ENCODE assay signal across 34 cellular contexts in the genomic region with DNA sequence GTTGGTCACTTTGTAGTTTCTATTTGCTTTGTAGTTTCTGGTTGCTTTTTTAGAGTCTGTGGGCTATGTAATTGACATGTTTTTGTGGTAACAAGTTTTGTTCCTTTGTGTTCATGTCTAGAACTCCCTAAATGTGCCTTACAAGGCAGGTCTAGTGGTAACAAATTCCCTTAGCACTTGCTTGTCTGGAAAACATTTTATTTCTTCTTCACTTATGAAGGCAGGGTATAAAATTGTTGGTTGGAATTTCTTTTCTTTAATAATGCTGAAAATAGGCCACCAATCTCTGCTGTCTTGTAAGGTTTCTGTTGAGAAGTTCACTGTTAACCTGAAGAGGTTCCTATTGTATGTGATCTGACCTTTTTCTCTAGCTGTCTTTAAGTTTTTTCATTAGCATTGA.
"Had no signal": no experiment of that assay in that cellular context is flagged by ENCODE, and none has a peak within 500 bp of the region (broad histone marks: within the 10 kb centered on the region; RNA-seq: fewer than 3 reads in every experiment).

No MANE protein-coding gene starts in this region.

- H3K36me3 ChIP-seq: MG63 had no signal

- DNase-seq: Karpas-422, Kasumi-1, MG63, MM.1S, MV-4-11, NCI-H1048, NCI-H1092, NCI-H1092 treated with DMSO at 0.1 percent for 48 hours, NCI-H1105, NCI-H1105 treated with DMSO at 0.1 percent for 48 hours, NCI-H1417, NCI-H1417 treated with DMSO at 0.1 percent for 48 hours, NCI-H1436, NCI-H1436 treated with DMSO at 0.1 percent for 48 hours, NCI-H146, NCI-H1694, NCI-H1694 treated with DMSO at 0.1 percent for 48 hours, NCI-H187, NCI-H187 treated with DMSO at 0.1 percent for 48 hours, NCI-H1930, NCI-H2029, NCI-H2029 treated with DMSO at 0.1 percent for 48 hours, NCI-H2081, NCI-H2081 treated with DMSO at 0.1 percent for 48 hours, NCI-H2107, NCI-H2171, NCI-H2171 treated with DMSO at 0.1 percent for 48 hours, NCI-H2227 treated with DMSO at 0.1 percent for 48 hours, NCI-H226, NCI-H345, NCI-H446, NCI-H446 treated with DMSO at 0.1 percent for 48 hours, NCI-H510A, NCI-H510A treated with DMSO at 0.1 percent for 48 hours had no signal

- H3K4me3 ChIP-seq: MG63 had no signal
